In genomic region chr9:135402739-135403695, GRCh38 we compare ENCODE assay signal across 1 cellular context.
TF ChIP-seq lines count a peak whose summit lies in the region.

No MANE protein-coding gene starts in this region.

TF ChIP-seq in IMR-90, 13 proteins besides CTCF, POLR2A, EP300 and RAD21 (continued from another document):
- no peak for TF ChIP-seq ELK1 (IDR thresholded peaks at IDR 0.05; ENCODE audit: borderline replicate concordance, low read depth, low read length)
- TF ChIP-seq FOS (IDR thresholded peaks at IDR 0.05; ENCODE audit: low read depth, low read length): no peak
